In the genomic region with DNA sequence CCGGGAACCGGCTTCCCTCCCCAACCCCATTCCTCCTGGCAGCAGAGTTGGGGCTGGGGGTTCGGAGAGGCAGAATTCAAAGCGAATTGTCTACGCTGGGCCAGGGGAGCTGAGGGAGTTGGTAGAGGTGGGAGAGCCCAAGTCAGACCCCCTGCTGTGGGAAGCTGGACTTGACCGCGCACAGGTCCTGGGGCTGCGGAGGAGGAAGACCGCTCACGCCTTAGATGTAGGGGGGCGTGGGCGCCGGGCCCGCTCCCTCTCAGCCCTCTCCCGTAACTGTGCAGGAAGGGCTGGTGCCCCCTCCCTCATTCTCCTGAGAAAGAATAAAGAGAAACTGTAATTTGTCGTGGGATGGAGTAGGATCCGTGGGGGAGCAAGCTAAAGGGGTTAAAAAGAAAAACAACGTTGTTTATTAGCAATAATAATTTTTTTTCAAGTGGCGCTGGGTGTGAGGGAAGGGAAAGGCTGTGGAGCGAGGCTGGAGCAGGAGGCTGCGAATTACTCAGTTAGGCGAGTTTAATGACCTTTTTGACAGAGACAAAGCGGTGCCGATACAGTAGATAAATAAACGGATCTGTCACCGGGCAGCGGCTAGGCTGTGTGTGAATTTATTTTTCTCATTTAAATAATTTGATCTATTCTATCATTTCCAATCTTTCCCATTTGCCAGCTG, we compare ENCODE assay signal across 11 cellular contexts. TPM values are rescaled to one million over a fixed set of nuclear protein-coding genes. Genes with fewer than 3 reads are reported as not detected.
DNase-seq lines count a peak whose midpoint lies in the region; ATAC-seq and TF ChIP-seq lines count a peak whose summit lies in the region.
"Had no signal": no experiment of that assay in that cellular context is flagged by ENCODE, and none has a peak within 500 bp of the region (broad histone marks: within the 10 kb centered on the region; RNA-seq: fewer than 3 reads in every experiment).

No MANE protein-coding gene starts in this region.

- no peak for ATAC-seq in activated CD8-positive, alpha-beta T cell treated with anti-CD3 and anti-CD28 coated beads, Interleukin-2, amount 10 ng/mL, durations not matched to agents 7 days and 5 days

- POLR2A ChIA-PET in activated CD8-positive, alpha-beta T cell treated with anti-CD3 and anti-CD28 coated beads, Interleukin-2, amount 10 ng/mL, durations not matched to agents 7 days and 5 days (lab: Charles Lee): no interaction called here

- peak overlapping the region; percentile 13 for H3K4me3 ChIP-seq in cardiac muscle cell
- H3K4me3 ChIP-seq in SK-N-MC: peak overlapping the region; percentile 87
- H3K4me3 ChIP-seq in iPS-18c (ENCODE audit: insufficient read depth, low read depth, low read length): peak overlapping the region; percentile 52; the same call in 1 of the 2 replicates

- H3K36me3 ChIP-seq in cardiac muscle cell (no peaks in the 10 kb centered on the region), SK-N-MC (ENCODE audit: insufficient read depth, low read length) (no peaks in the 10 kb centered on the region)

- peaks cover 95% of the 10 kb centered on the region for H3K27me3 ChIP-seq in cardiac muscle cell

- no peak overlapping the region for H3K27ac ChIP-seq in cardiac muscle cell
- peak overlapping the region; percentile 75 for H3K27ac ChIP-seq in SK-N-MC

- no peak for TF ChIP-seq CTCF in cardiac muscle cell (IDR thresholded peaks at IDR 0.05; ENCODE audit: low read depth, low read length)

- H3K27me3 Mint-ChIP-seq in activated CD8-positive, alpha-beta T cell treated with anti-CD3 and anti-CD28 coated beads, Interleukin-2, amount 10 ng/mL, durations not matched to agents 7 days and 5 days (ENCODE audit: low read depth): peaks cover 70% of the 10 kb centered on the region
- peaks cover 75% of the 10 kb centered on the region for H3K27me3 Mint-ChIP-seq in T-helper 2 cell treated with Interferon-gamma antibody and Interleukin-4, amounts not matched to agents 5 μg/mL and 100 μg/mL, for 36 hours (ENCODE audit: low read depth)

- H3K36me3 Mint-ChIP-seq in activated CD8-positive, alpha-beta T cell treated with anti-CD3 and anti-CD28 coated beads, Interleukin-2, amount 10 ng/mL, durations not matched to agents 7 days and 5 days (ENCODE audit: low read depth): no peaks in the 10 kb centered on the region
- H3K36me3 Mint-ChIP-seq in T-helper 2 cell treated with Interferon-gamma antibody and Interleukin-4, amounts not matched to agents 5 μg/mL and 100 μg/mL, for 36 hours (ENCODE audit: low read depth): no peaks in the 10 kb centered on the region

- peak overlapping the region; percentile 79 for H3K9ac ChIP-seq in SK-N-MC (ENCODE audit: insufficient read length)

- intact Hi-C loops in cardiac septum (cut with DNase I): no loop called here

- no peak overlapping the region for H3K4me3 Mint-ChIP-seq in activated CD8-positive, alpha-beta T cell treated with anti-CD3 and anti-CD28 coated beads, Interleukin-2, amount 10 ng/mL, durations not matched to agents 7 days and 5 days
- H3K4me3 Mint-ChIP-seq in T-helper 2 cell treated with Interferon-gamma antibody and Interleukin-4, amounts not matched to agents 5 μg/mL and 100 μg/mL, for 36 hours: no peak overlapping the region

- H3K27ac Mint-ChIP-seq in activated CD8-positive, alpha-beta T cell treated with anti-CD3 and anti-CD28 coated beads, Interleukin-2, amount 10 ng/mL, durations not matched to agents 7 days and 5 days: no peak overlapping the region
- H3K27ac Mint-ChIP-seq in T-helper 2 cell treated with Interferon-gamma antibody and Interleukin-4, amounts not matched to agents 5 μg/mL and 100 μg/mL, for 36 hours: no peak overlapping the region
- H3K27ac Mint-ChIP-seq: activated T-helper 2 cell treated with anti-CD3 and anti-CD28 coated beads, Interferon-gamma antibody, Interleukin-2, Interleukin-4, amounts not matched to agents 10 μg/mL and 5 μg/mL and 100 μg/mL, durations not matched to agents 14 hours and 24 hours and 36 hours had no signal

- no peaks in the 10 kb centered on the region for H3K4me1 ChIP-seq in cardiac muscle cell (ENCODE audit: low read depth)

- DNase-seq in cardiac muscle cell (ENCODE audit: low read depth in 1 of 2, low spot score in 1 of 2) (no peak), cardiac septum (ENCODE audit: low spot score) (no peak), SK-N-MC (ENCODE audit: low read depth, low spot score) (no peak), NOMO-1 treated with DMSO at 0.1 percent for 48 hours (lab: John Stamatoyannopoulos, UW; ENCODE audit: unreplicated experiment) (no peak)
- no peak for DNase-seq in stimulated activated CD8-positive, alpha-beta memory T cell treated with anti-CD3 and anti-CD28 coated beads, Interleukin-4, amount 100 ng/mL, for 48 hours
- no peak for DNase-seq in activated CD8-positive, alpha-beta T cell treated with anti-CD3 and anti-CD28 coated beads, Interleukin-2, amount 10 ng/mL, durations not matched to agents 7 days and 5 days
- no peak for DNase-seq in T-helper 2 cell treated with Interferon-gamma antibody and Interleukin-4, amounts not matched to agents 5 μg/mL and 100 μg/mL, for 36 hours (ENCODE audit: low spot score)
- DNase-seq: stimulated activated CD4-positive, alpha-beta T cell treated with anti-CD3 and anti-CD28 coated beads, Interleukin-2, amount 100 ng/mL, for 48 hours; T-helper 2 cell had no signal

- peaks cover 6% of the 10 kb centered on the region for H3K4me1 Mint-ChIP-seq in activated CD8-positive, alpha-beta T cell treated with anti-CD3 and anti-CD28 coated beads, Interleukin-2, amount 10 ng/mL, durations not matched to agents 7 days and 5 days (ENCODE audit: low read depth)
- H3K4me1 Mint-ChIP-seq in T-helper 2 cell treated with Interferon-gamma antibody and Interleukin-4, amounts not matched to agents 5 μg/mL and 100 μg/mL, for 36 hours (ENCODE audit: low read depth): no peaks in the 10 kb centered on the region

- H3K9me3 ChIP-seq in cardiac muscle cell (ENCODE audit: low read depth): no peaks in the 10 kb centered on the region
- no peaks in the 10 kb centered on the region for H3K9me3 ChIP-seq in SK-N-MC (ENCODE audit: low read depth, low read length)
- H3K9me3 ChIP-seq in iPS-18c (ENCODE audit: control insufficient read depth, insufficient read depth, low read length): no peaks in the 10 kb centered on the region

- H3K9me3 Mint-ChIP-seq in activated CD8-positive, alpha-beta T cell treated with anti-CD3 and anti-CD28 coated beads, Interleukin-2, amount 10 ng/mL, durations not matched to agents 7 days and 5 days (ENCODE audit: insufficient read depth): no peaks in the 10 kb centered on the region
- no peaks in the 10 kb centered on the region for H3K9me3 Mint-ChIP-seq in T-helper 2 cell treated with Interferon-gamma antibody and Interleukin-4, amounts not matched to agents 5 μg/mL and 100 μg/mL, for 36 hours
- H3K9me3 Mint-ChIP-seq: activated T-helper 2 cell treated with anti-CD3 and anti-CD28 coated beads, Interferon-gamma antibody, Interleukin-2, Interleukin-4, amounts not matched to agents 10 μg/mL and 5 μg/mL and 100 μg/mL, durations not matched to agents 14 hours and 24 hours and 36 hours had no signal

- CTCF ChIA-PET in activated CD8-positive, alpha-beta T cell treated with anti-CD3 and anti-CD28 coated beads, Interleukin-2, amount 10 ng/mL, durations not matched to agents 7 days and 5 days (lab: Charles Lee): interaction anchor here (0.9 kb wide), 1 partner anchor 14 kb away, joined by 3 read pairs; no protein-coding TSS in a partner anchor

RNA-seq across cellular contexts. Expression of a gene that starts 0.8 kb away (rescaled TPM):
- total RNA-seq in cardiac muscle cell: 0.09 TPM in 1 of 2 replicates, not detected in the other
- polyA plus RNA-seq in cardiac muscle cell: 0.27 TPM in 1 of 2 replicates, not detected in the other
- 0.08 TPM for total RNA-seq in cardiac septum
- total RNA-seq in activated CD8-positive, alpha-beta T cell treated with anti-CD3 and anti-CD28 coated beads, Interleukin-2, amount 10 ng/mL, durations not matched to agents 7 days and 5 days: not detected
- total RNA-seq: activated T-helper 2 cell treated with anti-CD3 and anti-CD28 coated beads, Interferon-gamma antibody, Interleukin-2, Interleukin-4, amounts not matched to agents 10 μg/mL and 5 μg/mL and 100 μg/mL, durations not matched to agents 14 hours and 24 hours and 36 hours had no signal

Comparison
In these comparisons a context has a peak if more than half of its experiments do, and no peak if none do; other contexts are left out.
1. H3K4me3 ChIP-seq: peak in every context shown above with its lines; median percentile 87 in SK-N-MC; 52 in iPS-18c; 13 in cardiac muscle cell.